ENCODE assay signal across 30 cellular contexts in genomic region chr1:236952279-236953003, GRCh38. TPM values are rescaled to one million over a fixed set of nuclear protein-coding genes. Genes with fewer than 3 reads are reported as not detected.
DNase-seq lines count a peak whose midpoint lies in the region; ATAC-seq and TF ChIP-seq lines count a peak whose summit lies in the region.
"Had no signal": no experiment of that assay in that cellular context is flagged by ENCODE, and none has a peak within 500 bp of the region (broad histone marks: within the 10 kb centered on the region; RNA-seq: fewer than 3 reads in every experiment).

No MANE protein-coding gene starts in this region.

- H3K4me1 Mint-ChIP-seq in Caco-2 (ENCODE audit: low read depth, unreplicated experiment), result no peaks in the 10 kb centered on the region
- H3K4me1 Mint-ChIP-seq: activated CD4-positive, alpha-beta T cell treated with anti-CD3 and anti-CD28 coated beads, Interleukin-2, amount 10 ng/mL, durations not matched to agents 24 days and 14 days; IgD-negative memory B cell had no signal

- TF ChIP-seq CTCF in thoracic aorta (IDR thresholded peaks at IDR 0.05) (no peak), Caco-2 (IDR thresholded peaks at IDR 0.05; ENCODE audit: insufficient read depth in 1 of 2, low read depth in 1 of 2, low read length in 1 of 2, severe bottlenecking in 1 of 2, unreplicated experiment in 1 of 2) (no peak)

- H3K27ac ChIP-seq in HUES48 (ENCODE audit: low read depth, low read length) (peak overlapping the region; percentile 55), thoracic aorta (peak overlapping the region; percentile 64 to 73)
- H3K27ac ChIP-seq: BLaER1 treated with 17β-estradiol and CSF1 and Interleukin-3, amounts not matched to agents 10 nM and 100 nM; parathyroid adenoma; tibial nerve had no signal

- no peak overlapping the region for H3K4me3 Mint-ChIP-seq in Caco-2 (ENCODE audit: unreplicated experiment)
- H3K4me3 Mint-ChIP-seq: activated CD4-positive, alpha-beta T cell treated with anti-CD3 and anti-CD28 coated beads, Interleukin-2, amount 10 ng/mL, durations not matched to agents 24 days and 14 days; activated naive CD8-positive, alpha-beta T cell; dendritic cell treated with granulocyte-macrophage colony-stimulating factor and Interleukin-4, amounts not matched to agents 40 ng/mL and 50 ng/mL, for 4 days; IgD-negative memory B cell had no signal

- peaks cover 21% of the 10 kb centered on the region for H3K4me1 ChIP-seq in HUES48 (ENCODE audit: control insufficient read depth, insufficient read depth, low read length)
- H3K4me1 ChIP-seq in thoracic aorta (ENCODE audit: control insufficient read depth in 1 of 2, low read depth in 2 of 2), result peaks cover 0 to 22% of the 10 kb centered on the region in 2 donors
- H3K4me1 ChIP-seq in Caco-2, result no peaks in the 10 kb centered on the region
- H3K4me1 ChIP-seq: BLaER1 treated with 17β-estradiol and CSF1 and Interleukin-3, amounts not matched to agents 10 nM and 100 nM; parathyroid adenoma; tibial nerve had no signal

- ATAC-seq in thoracic aorta (ENCODE audit: insufficient number of reproducible peaks, low FRiP score, low read depth), result peak; percentile 74
- no peak for ATAC-seq in GM18519 (IDR thresholded peaks at IDR 0.05; ENCODE audit: low FRiP score, unreplicated experiment)
- ATAC-seq in GM19467 (IDR thresholded peaks at IDR 0.05; ENCODE audit: unreplicated experiment), result no peak
- ATAC-seq: stimulated activated naive CD8-positive, alpha-beta T cell treated with anti-CD3 and anti-CD28 coated beads, Interleukin-15, Interleukin-2, amounts not matched to agents 100 U/mL and 50 U/mL, for 24 hours had no signal

- no peaks in the 10 kb centered on the region for H3K9me3 Mint-ChIP-seq in Caco-2 (ENCODE audit: unreplicated experiment)
- H3K9me3 Mint-ChIP-seq: activated CD4-positive, alpha-beta T cell treated with anti-CD3 and anti-CD28 coated beads, Interleukin-2, amount 10 ng/mL, durations not matched to agents 24 days and 14 days; dendritic cell treated with granulocyte-macrophage colony-stimulating factor and Interleukin-4, amounts not matched to agents 40 ng/mL and 50 ng/mL, for 4 days had no signal

- intact Hi-C loops in Caco-2 (cut with micrococcal nuclease; ENCODE audit: unreplicated experiment), result no loop called here

- H3K9me3 ChIP-seq in HUES48 (ENCODE audit: control insufficient read depth, insufficient read depth, low read length), result no peaks in the 10 kb centered on the region
- H3K9me3 ChIP-seq in thoracic aorta, result no peaks in the 10 kb centered on the region
- H3K9me3 ChIP-seq in Caco-2, result no peaks in the 10 kb centered on the region

- H3K36me3 Mint-ChIP-seq in Caco-2 (ENCODE audit: insufficient read depth, unreplicated experiment), result no peaks in the 10 kb centered on the region
- H3K36me3 Mint-ChIP-seq: activated naive CD8-positive, alpha-beta T cell; IgD-negative memory B cell had no signal

- H3K9ac ChIP-seq in HUES48 (ENCODE audit: low read depth, low read length), result no peak overlapping the region
- H3K9ac ChIP-seq: BLaER1 treated with 17β-estradiol and CSF1 and Interleukin-3, amounts not matched to agents 10 nM and 100 nM; parathyroid adenoma had no signal

- H3K4me3 ChIP-seq in HUES48 (ENCODE audit: low read depth, low read length) (no peak overlapping the region), thoracic aorta (peak overlapping the region; percentile 46), Caco-2 (ENCODE audit: low read depth, low read length) (no peak overlapping the region)
- H3K4me3 ChIP-seq: BLaER1 treated with 17β-estradiol and CSF1 and Interleukin-3, amounts not matched to agents 10 nM and 100 nM; smooth muscle cell; tibial nerve had no signal

- H3K36me3 ChIP-seq in HUES48 (ENCODE audit: control insufficient read depth, insufficient read depth, low read length), result no peaks in the 10 kb centered on the region
- H3K36me3 ChIP-seq in thoracic aorta, result no peaks in the 10 kb centered on the region
- H3K36me3 ChIP-seq in Caco-2 (ENCODE audit: control insufficient read depth, insufficient read depth, low read length), result no peaks in the 10 kb centered on the region
- H3K36me3 ChIP-seq: BLaER1 treated with 17β-estradiol and CSF1 and Interleukin-3, amounts not matched to agents 10 nM and 100 nM; tibial nerve had no signal

- no peak overlapping the region for H3K27ac Mint-ChIP-seq in Caco-2 (ENCODE audit: unreplicated experiment)
- H3K27ac Mint-ChIP-seq: activated CD4-positive, alpha-beta T cell treated with anti-CD3 and anti-CD28 coated beads, Interleukin-2, amount 10 ng/mL, durations not matched to agents 24 days and 14 days; activated naive CD8-positive, alpha-beta T cell; dendritic cell treated with granulocyte-macrophage colony-stimulating factor and Interleukin-4, amounts not matched to agents 40 ng/mL and 50 ng/mL, for 4 days; IgD-negative memory B cell had no signal

- H3K27me3 ChIP-seq in HUES48 (ENCODE audit: control insufficient read depth, insufficient read depth, low read length), result no peaks in the 10 kb centered on the region
- no peaks in the 10 kb centered on the region for H3K27me3 ChIP-seq in thoracic aorta (replicated peaks; ENCODE audit: insufficient read depth)
- no peaks in the 10 kb centered on the region for H3K27me3 ChIP-seq in Caco-2 (replicated peaks; ENCODE audit: control insufficient read depth, insufficient read depth, low read length)
- H3K27me3 ChIP-seq: BLaER1 treated with 17β-estradiol and CSF1 and Interleukin-3, amounts not matched to agents 10 nM and 100 nM; tibial nerve had no signal

- CTCF ChIA-PET in Caco-2 (lab: Charles Lee), result interaction anchor here (0.6 kb wide), 1 partner anchor 120 kb away, joined by 4 read pairs; no protein-coding TSS in a partner anchor

- no TSS peak for BruUV-seq in Caco-2 (replicated peaks; lab: Mats Ljungman, UMichigan)

- POLR2A ChIA-PET in Caco-2 (lab: Charles Lee), result no interaction called here

- peaks cover 15% of the 10 kb centered on the region for H3K27me3 Mint-ChIP-seq in Caco-2 (ENCODE audit: insufficient read depth, unreplicated experiment)
- H3K27me3 Mint-ChIP-seq: dendritic cell treated with granulocyte-macrophage colony-stimulating factor and Interleukin-4, amounts not matched to agents 40 ng/mL and 50 ng/mL, for 4 days; IgD-negative memory B cell had no signal

- DNase-seq in cerebellar cortex (ENCODE audit: low spot score) (peak; percentile 60), iPS-NIHi11 (ENCODE audit: low spot score) (peak; percentile 52), thoracic aorta (ENCODE audit: low spot score) (no peak), Caco-2 (no peak)
- DNase-seq: activated CD4-positive, alpha-beta T cell treated with anti-CD3 and anti-CD28 coated beads, Interleukin-2, amount 10 ng/mL, durations not matched to agents 24 days and 14 days; activated CD8-positive, alpha-beta memory T cell treated with anti-CD3 and anti-CD28 coated beads for 24 hours; activated T-cell treated with anti-CD3 and anti-CD28 coated beads for 4 hours; GDM1; head of caudate nucleus; mammary epithelial cell; MV-4-11; NCI-H1436; NCI-H2107; NCI-H446; NCI-H774; RPMI8226; stimulated activated naive CD8-positive, alpha-beta T cell treated with anti-CD3 and anti-CD28 coated beads, Interleukin-15, Interleukin-2, amounts not matched to agents 100 U/mL and 50 U/mL, for 24 hours had no signal

RNA-seq across cellular contexts. Expression of gene MT1HL1, which starts 51.8 kb away (rescaled TPM):
- total RNA-seq in thoracic aorta, result not detected
- not detected in 2 replicates for total RNA-seq in Caco-2 (2022)
- total RNA-seq: activated CD4-positive, alpha-beta T cell treated with anti-CD3 and anti-CD28 coated beads, Interleukin-2, amount 10 ng/mL, durations not matched to agents 24 days and 14 days; astrocyte; fibroblast of villous mesenchyme; mammary epithelial cell; SK-MEL-5; smooth muscle cell; tibial nerve had no signal

Comparison
In these comparisons a context has a peak if more than half of its experiments do, and no peak if none do; other contexts are left out.
1. DNase-seq: peak in cerebellar cortex (single experiment) and iPS-NIHi11 (single experiment); none in thoracic aorta (single experiment) and Caco-2 (0 of 2).